ENCODE assay signal across 1 cellular context in genomic region chr17:39750131-39751015, GRCh38.
TF ChIP-seq lines count a peak whose summit lies in the region.

No MANE protein-coding gene starts in this region.

TF ChIP-seq in HepG2, 621 proteins besides CTCF, POLR2A, EP300 and RAD21 (continued from another document and continues in another):
- TF ChIP-seq ZNF414 (CRISPR knock-in tag; IDR thresholded peaks at IDR 0.05) (no peak; the same call in 1 of the 2 replicates), DPF2 (CRISPR knock-in tag; IDR thresholded peaks at IDR 0.05; ENCODE audit: borderline replicate concordance, low read depth) (peak; percentile 21; the same call in 1 of the 2 replicates), KAT2B (IDR thresholded peaks at IDR 0.05; ENCODE audit: borderline replicate concordance, low read depth, low read length) (no peak), NFKBIZ (CRISPR knock-in tag; IDR thresholded peaks at IDR 0.05) (no peak), SP2 (CRISPR knock-in tag; IDR thresholded peaks at IDR 0.05) (peak; percentile 27; the same call in 1 of the 2 replicates), ZNF367 (CRISPR knock-in tag; IDR thresholded peaks at IDR 0.05; ENCODE audit: borderline replicate concordance) (no peak), SPEN (CRISPR knock-in tag; IDR thresholded peaks at IDR 0.05; ENCODE audit: low read depth) (peak; percentile 76; the same call in 1 of the 2 replicates), ZBTB2 (CRISPR knock-in tag; IDR thresholded peaks at IDR 0.05; ENCODE audit: low read depth) (no peak), ZNF253 (CRISPR knock-in tag; IDR thresholded peaks at IDR 0.05; ENCODE audit: borderline replicate concordance) (no peak; the same call in 1 of the 2 replicates), ZFY (CRISPR knock-in tag; IDR thresholded peaks at IDR 0.05) (no peak), RNF219 (CRISPR knock-in tag; IDR thresholded peaks at IDR 0.05) (no peak), SCMH1 (CRISPR knock-in tag; IDR thresholded peaks at IDR 0.05; ENCODE audit: borderline replicate concordance) (no peak), ZNF20 (CRISPR knock-in tag; IDR thresholded peaks at IDR 0.05) (no peak), ZNF75D (CRISPR knock-in tag; IDR thresholded peaks at IDR 0.05; ENCODE audit: borderline replicate concordance) (no peak), CBFB (CRISPR knock-in tag; IDR thresholded peaks at IDR 0.05) (no peak), PHF20 (CRISPR knock-in tag; IDR thresholded peaks at IDR 0.05) (no peak), ZNF430 (CRISPR knock-in tag; IDR thresholded peaks at IDR 0.05) (0 out of 2 replicates have a peak, but pooled peaks have one; percentile 26), SNAPC2 (CRISPR knock-in tag; IDR thresholded peaks at IDR 0.05) (no peak), TRAFD1 (CRISPR knock-in tag; IDR thresholded peaks at IDR 0.05; ENCODE audit: borderline replicate concordance) (0 out of 2 replicates have a peak, but pooled peaks have one; percentile 83), MXI1 (IDR thresholded peaks at IDR 0.05; ENCODE audit: borderline replicate concordance, low read depth, low read length) (peak; percentile 20; the same call in 1 of the 3 replicates), CBX2 (IDR thresholded peaks at IDR 0.05; ENCODE audit: low read depth, low read length) (no peak), CBX2 (CRISPR knock-in tag; IDR thresholded peaks at IDR 0.05; ENCODE audit: low read depth) (no peak), KDM5B (CRISPR knock-in tag; IDR thresholded peaks at IDR 0.05; ENCODE audit: borderline replicate concordance) (peak; percentile 51; the same call in 1 of the 2 replicates), FOXC1 (CRISPR knock-in tag; IDR thresholded peaks at IDR 0.05; ENCODE audit: borderline replicate concordance) (peak; percentile 81), HNF4G (IDR thresholded peaks at IDR 0.05; ENCODE audit: borderline replicate concordance, low read depth, low read length) (peak; percentile 57; the same call in 1 of the 2 replicates), HNF4G (CRISPR knock-in tag; IDR thresholded peaks at IDR 0.05; ENCODE audit: borderline replicate concordance, low read depth) (peak; percentile 66; the same call in 1 of the 2 replicates), ATF2 (CRISPR knock-in tag; IDR thresholded peaks at IDR 0.05) (peak; percentile 17; the same call in 1 of the 2 replicates), ISL2 (CRISPR knock-in tag; IDR thresholded peaks at IDR 0.05) (0 out of 2 replicates have a peak, but pooled peaks have one; percentile 29), ZNF589 (CRISPR knock-in tag; conservative IDR thresholded peaks at IDR 0.05) (no peak), REL (CRISPR knock-in tag; conservative IDR thresholded peaks at IDR 0.05) (no peak), HNRNPUL1 (IDR thresholded peaks at IDR 0.05; ENCODE audit: low read depth, low read length) (no peak), PTBP1 (IDR thresholded peaks at IDR 0.05; ENCODE audit: low read depth, low read length, poor library complexity, severe bottlenecking) (no peak), ARID5B (CRISPR knock-in tag; IDR thresholded peaks at IDR 0.05) (peak; percentile 66), ZNF709 (CRISPR knock-in tag; IDR thresholded peaks at IDR 0.05) (peak; percentile 58; the same call in 1 of the 2 replicates), ZNF326 (CRISPR knock-in tag; IDR thresholded peaks at IDR 0.05; ENCODE audit: borderline replicate concordance) (no peak), ZNF382 (CRISPR knock-in tag; IDR thresholded peaks at IDR 0.05; ENCODE audit: borderline replicate concordance) (no peak), HDAC1 (CRISPR knock-in tag; IDR thresholded peaks at IDR 0.05) (peak; percentile 53; the same call in 1 of the 2 replicates), ZNF180 (CRISPR knock-in tag; IDR thresholded peaks at IDR 0.05; ENCODE audit: borderline replicate concordance, low read depth) (no peak), ZNF160 (CRISPR knock-in tag; IDR thresholded peaks at IDR 0.05) (0 out of 2 replicates have a peak, but pooled peaks have one; percentile 52), GRHL1 (CRISPR knock-in tag; conservative IDR thresholded peaks at IDR 0.05) (no peak), CBX1 (IDR thresholded peaks at IDR 0.05; ENCODE audit: low read depth) (peak; percentile 7), AGO1 (IDR thresholded peaks at IDR 0.05; ENCODE audit: low read depth, low read length, poor library complexity, severe bottlenecking) (no peak), GABPB1 (CRISPR knock-in tag; IDR thresholded peaks at IDR 0.05) (peak; percentile 50; the same call in 1 of the 2 replicates), PCBP2 (optimal IDR thresholded peaks at IDR 0.05; ENCODE audit: low read depth, low read length, poor library complexity, severe bottlenecking) (no peak), ELF1 (CRISPR knock-in tag; IDR thresholded peaks at IDR 0.05) (no peak), SAP130 (CRISPR knock-in tag; IDR thresholded peaks at IDR 0.05; ENCODE audit: low read depth) (peak; percentile 55; the same call in 1 of the 2 replicates), STAT6 (CRISPR knock-in tag; IDR thresholded peaks at IDR 0.05; ENCODE audit: borderline replicate concordance) (peak; percentile 58; the same call in 1 of the 2 replicates)
